ENCODE assay signal across 8 cellular contexts in genomic region chr6:57579489-57579888, GRCh38.
DNase-seq lines count a peak whose midpoint lies in the region; ATAC-seq, FAIRE-seq and TF ChIP-seq lines count a peak whose summit lies in the region.
"Not testable (repeated sequence)": the region's sequence is repeated elsewhere in the genome, so short reads cannot be mapped to it uniquely, and the experiment has no call there.

No MANE protein-coding gene starts in this region.

- not testable (repeated sequence) for H3K27me3 ChIP-seq in MM.1S (replicated peaks; ENCODE audit: insufficient read depth, low read length)

- peak; percentile 73 for FAIRE-seq in A549 (lab: Jason Lieb, UNC)
- FAIRE-seq in G401.6 (lab: Jason Lieb, UNC), result peak; percentile 78
- FAIRE-seq in frontal cortex (lab: Jason Lieb, UNC), result peak; percentile 88

- H2AFZ ChIP-seq in MM.1S (ENCODE audit: low read length), result not testable (repeated sequence)

- TF ChIP-seq POLR2A in A549 (IDR thresholded peaks at IDR 0.05; ENCODE audit: low read length), result not testable (repeated sequence)

- TF ChIP-seq RAD21 in A549 (conservative IDR thresholded peaks at IDR 0.05 in 1 of 2, IDR thresholded peaks at IDR 0.05 in 1 of 2), result peak; percentile 25 to 39; a peak in 2 of 5 replicates

- H3K4me1 Mint-ChIP-seq in neural crest cell, result not testable (repeated sequence)

- not testable (repeated sequence) for H3K9me2 ChIP-seq in MM.1S (replicated peaks; ENCODE audit: insufficient read depth, low read length)

- H3K4me1 ChIP-seq in A549; MM.1S (ENCODE audit: low read length): not testable (repeated sequence)

- H3F3A ChIP-seq in MM.1S (ENCODE audit: insufficient read depth, low read length), result not testable (repeated sequence)

- H3K9me3 Mint-ChIP-seq in neural crest cell, result not testable (repeated sequence)

- not testable (repeated sequence) for ATAC-seq in A549
- peak; percentile 54 for ATAC-seq in HG02759 (IDR thresholded peaks at IDR 0.05; ENCODE audit: unreplicated experiment)
- peak; percentile 70 for ATAC-seq in SK-N-SH treated with all-trans-retinoic acid at 6 μM for 48 hours

- not testable (repeated sequence) for H3K36me3 ChIP-seq in MM.1S (replicated peaks; ENCODE audit: insufficient read depth, low read length)

- H3K4me3 ChIP-seq in A549; MM.1S (ENCODE audit: low read length); choroid plexus epithelial cell (ENCODE audit: low read depth, low read length): not testable (repeated sequence)

- TF ChIP-seq EP300 in A549 (IDR thresholded peaks at IDR 0.05), result not testable (repeated sequence)

- TF ChIP-seq CTCF in A549 (IDR thresholded peaks at IDR 0.05) (peak; percentile 24; the same call in 1 of the 3 replicates), MM.1S (IDR thresholded peaks at IDR 0.05; ENCODE audit: low read length) (peak; percentile 10; the same call in 1 of the 2 replicates), choroid plexus epithelial cell (conservative IDR thresholded peaks at IDR 0.05; ENCODE audit: low read depth, low read length) (peak; percentile 41), neural crest cell (conservative IDR thresholded peaks at IDR 0.05) (peak; percentile 57)

- not testable (repeated sequence) for H3K27ac ChIP-seq in A549; MM.1S (ENCODE audit: low read length)

- not testable (repeated sequence) for DNase-seq in A549 (ENCODE audit: low read depth in 1 of 2, low spot score in 1 of 2); MM.1S; frontal cortex (ENCODE audit: low spot score in 2 of 2); neural crest cell (ENCODE audit: low read depth, low spot score)
- peak; percentile 11 for DNase-seq in choroid plexus epithelial cell (ENCODE audit: low read depth)

- not testable (repeated sequence) for H3K79me2 ChIP-seq in MM.1S (ENCODE audit: low read length)

- H3K9ac ChIP-seq in MM.1S (ENCODE audit: low read length), result not testable (repeated sequence)

- POLR2A ChIA-PET in A549 (lab: Yijun Ruan, JAX), result not testable (repeated sequence)

- H3K27me3 Mint-ChIP-seq in neural crest cell (ENCODE audit: low read depth), result not testable (repeated sequence)

- not testable (repeated sequence) for H4K20me1 ChIP-seq in MM.1S (ENCODE audit: insufficient read depth, low read length)

- not testable (repeated sequence) for H3K4me2 ChIP-seq in A549; MM.1S (ENCODE audit: low read depth, low read length)

- CTCF ChIA-PET in A549 (lab: Yijun Ruan, JAX), result not testable (repeated sequence)

- H3K4me3 Mint-ChIP-seq in neural crest cell, result not testable (repeated sequence)

- H3K9me3 ChIP-seq in A549; MM.1S (replicated peaks; ENCODE audit: insufficient read depth, low read length): not testable (repeated sequence)

- not testable (repeated sequence) for H3K27ac Mint-ChIP-seq in neural crest cell (ENCODE audit: unreplicated experiment)

- H3K36me3 Mint-ChIP-seq in neural crest cell (ENCODE audit: low read depth), result not testable (repeated sequence)

TF ChIP-seq in SK-N-SH treated with all-trans-retinoic acid at 6 μM for 48 hours, 23 proteins besides CTCF, POLR2A, EP300 and RAD21:
- peak; percentile 55 for TF ChIP-seq ISL1 (CRISPR knock-in tag; IDR thresholded peaks at IDR 0.05)
